ENCODE assay signal across 9 cellular contexts in genomic region chr7:65798111-65799075, GRCh38.
DNase-seq lines count a peak whose midpoint lies in the region; ATAC-seq and TF ChIP-seq lines count a peak whose summit lies in the region.
"Had no signal": no experiment of that assay in that cellular context is flagged by ENCODE, and none has a peak within 500 bp of the region (broad histone marks: within the 10 kb centered on the region; RNA-seq: fewer than 3 reads in every experiment).

No MANE protein-coding gene starts in this region.

- WGBS in heart left ventricle, 4 donors: 74 to 76% (median 75%) methylated on average over 5 of the region's 5 CpGs

- CTCF ChIA-PET in CD4-positive, alpha-beta T cell (lab: Charles Lee): no interaction called here

- no peak overlapping the region for H3K4me3 ChIP-seq in heart left ventricle
- H3K4me3 ChIP-seq: cardiac muscle cell had no signal

- H3K27ac ChIP-seq in CD4-positive, alpha-beta T cell (ENCODE audit: low read depth, low read length): no peak overlapping the region
- no peak overlapping the region for H3K27ac ChIP-seq in heart left ventricle
- H3K27ac ChIP-seq: cardiac muscle cell had no signal

- no peak for DNase-seq in CD4-positive, alpha-beta T cell
- DNase-seq in activated T-helper 1 cell treated with anti-CD3 and anti-CD28 coated beads, Interleukin-12 subunit alpha, Interleukin-12 subunit beta, Interleukin-2, Interleukin-4 antibody, amounts not matched to agents 30 ng/mL and 10 ng/mL and 1 ng/mL, durations not matched to agents 14 hours and 24 hours and 36 hours (ENCODE audit: low spot score): peak; percentile 12
- no peak for DNase-seq in stimulated activated effector memory CD8-positive, alpha-beta T cell treated with anti-CD3 and anti-CD28 coated beads, Interleukin-12 subunit alpha, Interleukin-12 subunit beta, amount 100 ng/mL, for 72 hours (ENCODE audit: low spot score in 2 of 2)
- no peak for DNase-seq in DMS79 treated with DMSO at 0.1 percent for 48 hours (lab: John Stamatoyannopoulos, UW)
- no peak for DNase-seq in heart left ventricle
- DNase-seq in activated CD8-positive, alpha-beta memory T cell treated with anti-CD3 and anti-CD28 coated beads, Interleukin-2, amount 50 U/mL, for 48 hours: no peak

- intact Hi-C loops in CD4-positive, alpha-beta T cell (cut with DNase I, micrococcal nuclease): no loop called here
- intact Hi-C loops in activated T-helper 1 cell treated with anti-CD3 and anti-CD28 coated beads, Interleukin-12 subunit alpha, Interleukin-12 subunit beta, Interleukin-2, Interleukin-4 antibody, amounts not matched to agents 30 ng/mL and 10 ng/mL and 1 ng/mL, durations not matched to agents 14 hours and 24 hours and 36 hours (cut with micrococcal nuclease): no loop called here
- intact Hi-C loops in heart left ventricle (cut with DNase I): no loop called here

- no peak for TF ChIP-seq CTCF in CD4-positive, alpha-beta T cell (IDR thresholded peaks at IDR 0.05)
- no peak for TF ChIP-seq CTCF in heart left ventricle (IDR thresholded peaks at IDR 0.05)

- peak overlapping the region; percentile 1 for H3K27ac Mint-ChIP-seq in CD4-positive, alpha-beta T cell
- H3K27ac Mint-ChIP-seq in activated T-helper 1 cell treated with anti-CD3 and anti-CD28 coated beads, Interleukin-12 subunit alpha, Interleukin-12 subunit beta, Interleukin-2, Interleukin-4 antibody, amounts not matched to agents 30 ng/mL and 10 ng/mL and 1 ng/mL, durations not matched to agents 14 hours and 24 hours and 36 hours: peak overlapping the region; percentile 41
- H3K27ac Mint-ChIP-seq in stimulated activated effector memory CD8-positive, alpha-beta T cell treated with anti-CD3 and anti-CD28 coated beads, Interleukin-12 subunit alpha, Interleukin-12 subunit beta, amount 100 ng/mL, for 72 hours: peak overlapping the region; percentile 93

- H3K9me3 Mint-ChIP-seq in CD4-positive, alpha-beta T cell: no peaks in the 10 kb centered on the region
- H3K9me3 Mint-ChIP-seq in activated T-helper 1 cell treated with anti-CD3 and anti-CD28 coated beads, Interleukin-12 subunit alpha, Interleukin-12 subunit beta, Interleukin-2, Interleukin-4 antibody, amounts not matched to agents 30 ng/mL and 10 ng/mL and 1 ng/mL, durations not matched to agents 14 hours and 24 hours and 36 hours: no peaks in the 10 kb centered on the region
- H3K9me3 Mint-ChIP-seq in stimulated activated effector memory CD8-positive, alpha-beta T cell treated with anti-CD3 and anti-CD28 coated beads, Interleukin-12 subunit alpha, Interleukin-12 subunit beta, amount 100 ng/mL, for 72 hours: no peaks in the 10 kb centered on the region

- no peak overlapping the region for H3K4me3 Mint-ChIP-seq in CD4-positive, alpha-beta T cell
- H3K4me3 Mint-ChIP-seq in activated T-helper 1 cell treated with anti-CD3 and anti-CD28 coated beads, Interleukin-12 subunit alpha, Interleukin-12 subunit beta, Interleukin-2, Interleukin-4 antibody, amounts not matched to agents 30 ng/mL and 10 ng/mL and 1 ng/mL, durations not matched to agents 14 hours and 24 hours and 36 hours: peak overlapping the region; percentile 41
- peak overlapping the region; percentile 53 for H3K4me3 Mint-ChIP-seq in stimulated activated effector memory CD8-positive, alpha-beta T cell treated with anti-CD3 and anti-CD28 coated beads, Interleukin-12 subunit alpha, Interleukin-12 subunit beta, amount 100 ng/mL, for 72 hours

- no peak for TF ChIP-seq POLR2A in heart left ventricle (IDR thresholded peaks at IDR 0.05)

- POLR2A ChIA-PET in CD4-positive, alpha-beta T cell (lab: Charles Lee): interaction anchor here (1.1 kb wide), 1 partner anchor 47 kb away, joined by 3 read pairs; no protein-coding TSS in a partner anchor

- peaks cover 7% of the 10 kb centered on the region for H3K4me1 Mint-ChIP-seq in CD4-positive, alpha-beta T cell (ENCODE audit: low read depth)
- peaks cover 24% of the 10 kb centered on the region for H3K4me1 Mint-ChIP-seq in activated T-helper 1 cell treated with anti-CD3 and anti-CD28 coated beads, Interleukin-12 subunit alpha, Interleukin-12 subunit beta, Interleukin-2, Interleukin-4 antibody, amounts not matched to agents 30 ng/mL and 10 ng/mL and 1 ng/mL, durations not matched to agents 14 hours and 24 hours and 36 hours (ENCODE audit: low read depth)
- peaks cover 26% of the 10 kb centered on the region for H3K4me1 Mint-ChIP-seq in stimulated activated effector memory CD8-positive, alpha-beta T cell treated with anti-CD3 and anti-CD28 coated beads, Interleukin-12 subunit alpha, Interleukin-12 subunit beta, amount 100 ng/mL, for 72 hours

- H3K9me3 ChIP-seq in CD4-positive, alpha-beta T cell (ENCODE audit: control insufficient read depth, low read length): no peaks in the 10 kb centered on the region
- H3K9me3 ChIP-seq in heart left ventricle: no peaks in the 10 kb centered on the region

- peak; percentile 69 for ATAC-seq in CD4-positive, alpha-beta T cell (ENCODE audit: poor library complexity)
- peak; percentile 98 for ATAC-seq in GM19395 (IDR thresholded peaks at IDR 0.05; ENCODE audit: unreplicated experiment)
- peak; percentile 94 for ATAC-seq in HG03196 (IDR thresholded peaks at IDR 0.05; ENCODE audit: unreplicated experiment)
- peak; percentile 94 for ATAC-seq in stimulated activated effector memory CD8-positive, alpha-beta T cell treated with anti-CD3 and anti-CD28 coated beads, Interleukin-12 subunit alpha, Interleukin-12 subunit beta, amount 100 ng/mL, for 72 hours
- ATAC-seq in heart left ventricle: no peak

- no peaks in the 10 kb centered on the region for H3K36me3 ChIP-seq in heart left ventricle
- H3K36me3 ChIP-seq: cardiac muscle cell had no signal

- no peaks in the 10 kb centered on the region for H3K27me3 ChIP-seq in CD4-positive, alpha-beta T cell (ENCODE audit: control insufficient read depth, insufficient read depth, low read length)
- H3K27me3 ChIP-seq in heart left ventricle: no peaks in the 10 kb centered on the region
- H3K27me3 ChIP-seq: cardiac muscle cell had no signal

- peaks cover 0 to 7% (median 0%) of the 10 kb centered on the region in 12 donors for H3K4me1 ChIP-seq in heart left ventricle

- H3K36me3 Mint-ChIP-seq in CD4-positive, alpha-beta T cell (ENCODE audit: low read depth): no peaks in the 10 kb centered on the region
- no peaks in the 10 kb centered on the region for H3K36me3 Mint-ChIP-seq in activated T-helper 1 cell treated with anti-CD3 and anti-CD28 coated beads, Interleukin-12 subunit alpha, Interleukin-12 subunit beta, Interleukin-2, Interleukin-4 antibody, amounts not matched to agents 30 ng/mL and 10 ng/mL and 1 ng/mL, durations not matched to agents 14 hours and 24 hours and 36 hours (ENCODE audit: low read depth)
- no peaks in the 10 kb centered on the region for H3K36me3 Mint-ChIP-seq in stimulated activated effector memory CD8-positive, alpha-beta T cell treated with anti-CD3 and anti-CD28 coated beads, Interleukin-12 subunit alpha, Interleukin-12 subunit beta, amount 100 ng/mL, for 72 hours

- no peaks in the 10 kb centered on the region for H3K27me3 Mint-ChIP-seq in CD4-positive, alpha-beta T cell
- no peaks in the 10 kb centered on the region for H3K27me3 Mint-ChIP-seq in activated T-helper 1 cell treated with anti-CD3 and anti-CD28 coated beads, Interleukin-12 subunit alpha, Interleukin-12 subunit beta, Interleukin-2, Interleukin-4 antibody, amounts not matched to agents 30 ng/mL and 10 ng/mL and 1 ng/mL, durations not matched to agents 14 hours and 24 hours and 36 hours (ENCODE audit: insufficient read depth)

Comparison
In these comparisons a context has a peak if more than half of its experiments do, and no peak if none do; other contexts are left out.
1. ATAC-seq: peak in CD4-positive, alpha-beta T cell (single experiment), GM19395 (single experiment), HG03196 (single experiment) and stimulated activated effector memory CD8-positive, alpha-beta T cell treated with anti-CD3 and anti-CD28 coated beads, Interleukin-12 subunit alpha, Interleukin-12 subunit beta, amount 100 ng/mL, for 72 hours (single experiment); none in heart left ventricle (0 of 4).
2. H3K27ac Mint-ChIP-seq: peak in every context shown above with its lines; median percentile 93 in stimulated activated effector memory CD8-positive, alpha-beta T cell treated with anti-CD3 and anti-CD28 coated beads, Interleukin-12 subunit alpha, Interleukin-12 subunit beta, amount 100 ng/mL, for 72 hours; 41 in activated T-helper 1 cell treated with anti-CD3 and anti-CD28 coated beads, Interleukin-12 subunit alpha, Interleukin-12 subunit beta, Interleukin-2, Interleukin-4 antibody, amounts not matched to agents 30 ng/mL and 10 ng/mL and 1 ng/mL, durations not matched to agents 14 hours and 24 hours and 36 hours; 1 in CD4-positive, alpha-beta T cell.